ENCODE assay signal across 11 cellular contexts in the genomic region with DNA sequence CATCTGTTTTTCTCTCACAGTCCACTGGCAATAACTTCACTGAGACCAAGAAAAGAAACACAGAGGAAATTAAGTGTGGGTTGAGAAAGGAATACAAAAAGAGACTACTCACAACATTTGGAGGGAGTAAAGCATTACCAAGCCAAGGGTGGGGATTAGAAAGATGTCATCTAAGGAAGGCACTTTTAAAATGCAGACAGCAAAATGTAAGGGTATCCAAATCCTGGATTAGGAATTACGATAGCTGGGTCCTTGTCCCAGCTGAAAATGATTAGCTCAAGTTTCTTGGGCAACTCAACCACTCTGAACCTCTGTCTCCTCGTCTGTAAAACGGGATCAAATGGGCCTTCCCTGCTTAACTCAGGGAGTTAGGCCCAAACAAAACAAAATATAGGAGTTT. TPM values are rescaled to one million over a fixed set of nuclear protein-coding genes. Genes with fewer than 3 reads are reported as not detected.
DNase-seq lines count a peak whose midpoint lies in the region; ATAC-seq and TF ChIP-seq lines count a peak whose summit lies in the region.
"Had no signal": no experiment of that assay in that cellular context is flagged by ENCODE, and none has a peak within 500 bp of the region (broad histone marks: within the 10 kb centered on the region; RNA-seq: fewer than 3 reads in every experiment).

No MANE protein-coding gene starts in this region.

- no peak overlapping the region for H3K27ac Mint-ChIP-seq in activated CD4-positive, alpha-beta T cell treated with anti-CD3 and anti-CD28 coated beads, Interleukin-2, amount 10 ng/mL, durations not matched to agents 7 days and 5 days
- peak overlapping the region; percentile 8 for H3K27ac Mint-ChIP-seq in activated CD8-positive, alpha-beta T cell treated with anti-CD3 and anti-CD28 coated beads for 36 hours
- no peak overlapping the region for H3K27ac Mint-ChIP-seq in stimulated activated naive CD8-positive, alpha-beta T cell treated with anti-CD3 and anti-CD28 coated beads, Interleukin-15, amount 100 ng/mL, for 72 hours

- TF ChIP-seq CTCF in activated CD8-positive, alpha-beta T cell treated with anti-CD3 and anti-CD28 coated beads for 36 hours (IDR thresholded peaks at IDR 0.05), result no peak

- no peaks in the 10 kb centered on the region for H3K27me3 ChIP-seq in iPS-20b (ENCODE audit: insufficient read depth, low read length)

- H3K27ac ChIP-seq in iPS-20b (ENCODE audit: low read length), result no peak overlapping the region

- H3K27me3 Mint-ChIP-seq in activated CD4-positive, alpha-beta T cell treated with anti-CD3 and anti-CD28 coated beads, Interleukin-2, amount 10 ng/mL, durations not matched to agents 7 days and 5 days, result no peaks in the 10 kb centered on the region
- no peaks in the 10 kb centered on the region for H3K27me3 Mint-ChIP-seq in activated CD8-positive, alpha-beta T cell treated with anti-CD3 and anti-CD28 coated beads for 36 hours
- H3K27me3 Mint-ChIP-seq in stimulated activated naive CD8-positive, alpha-beta T cell treated with anti-CD3 and anti-CD28 coated beads, Interleukin-15, amount 100 ng/mL, for 72 hours, result no peaks in the 10 kb centered on the region

- no peaks in the 10 kb centered on the region for H3K9me3 ChIP-seq in iPS-20b (ENCODE audit: insufficient read depth, low read depth, low read length)
- H3K9me3 ChIP-seq: thoracic aorta had no signal

- POLR2A ChIA-PET in activated CD4-positive, alpha-beta T cell treated with anti-CD3 and anti-CD28 coated beads, Interleukin-2, amount 10 ng/mL, durations not matched to agents 7 days and 5 days (lab: Charles Lee), result no interaction called here
- POLR2A ChIA-PET in activated CD8-positive, alpha-beta T cell treated with anti-CD3 and anti-CD28 coated beads for 36 hours (lab: Charles Lee), result interaction anchor here (0.5 to 3.3 kb wide), 4 partner anchors 8 to 182 kb away, joined by 3 to 15 read pairs (median 4); no protein-coding TSS in a partner anchor

- CTCF ChIA-PET in activated CD4-positive, alpha-beta T cell treated with anti-CD3 and anti-CD28 coated beads, Interleukin-2, amount 10 ng/mL, durations not matched to agents 7 days and 5 days (lab: Charles Lee), result interaction anchor here (1.5 kb wide), 1 partner anchor 8 kb away, joined by 4 read pairs; no protein-coding TSS in a partner anchor
- CTCF ChIA-PET in activated CD8-positive, alpha-beta T cell treated with anti-CD3 and anti-CD28 coated beads for 36 hours (lab: Charles Lee), result interaction anchor here (1.3 to 5.2 kb wide), 2 partner anchors 8 to 15 kb away, joined by 4 to 43 read pairs; no protein-coding TSS in a partner anchor

- H3K9me3 Mint-ChIP-seq in activated CD4-positive, alpha-beta T cell treated with anti-CD3 and anti-CD28 coated beads, Interleukin-2, amount 10 ng/mL, durations not matched to agents 7 days and 5 days, result no peaks in the 10 kb centered on the region
- H3K9me3 Mint-ChIP-seq in activated CD8-positive, alpha-beta T cell treated with anti-CD3 and anti-CD28 coated beads for 36 hours, result no peaks in the 10 kb centered on the region
- no peaks in the 10 kb centered on the region for H3K9me3 Mint-ChIP-seq in stimulated activated naive CD8-positive, alpha-beta T cell treated with anti-CD3 and anti-CD28 coated beads, Interleukin-15, amount 100 ng/mL, for 72 hours

- no peak for DNase-seq in activated CD4-positive, alpha-beta T cell treated with anti-CD3 and anti-CD28 coated beads, Interleukin-2, amount 10 ng/mL, durations not matched to agents 7 days and 5 days
- DNase-seq in activated CD4-positive, alpha-beta T cell treated with anti-CD3 and anti-CD28 coated beads, Interleukin-2, amount 50 U/mL, for 4 hours, result no peak
- no peak for DNase-seq in activated CD8-positive, alpha-beta T cell treated with anti-CD3 and anti-CD28 coated beads for 36 hours
- no peak for DNase-seq in stimulated activated naive CD8-positive, alpha-beta T cell treated with anti-CD3 and anti-CD28 coated beads, Interleukin-15, amount 100 ng/mL, for 72 hours
- no peak for DNase-seq in stimulated activated CD8-positive, alpha-beta memory T cell treated with anti-CD3 and anti-CD28 coated beads, Interleukin-4, amount 100 ng/mL, for 48 hours
- no peak for DNase-seq in SIG-M5 treated with dmso at 0.1 percent for 504 hours (lab: John Stamatoyannopoulos, UW; ENCODE audit: unreplicated experiment)
- DNase-seq: activated CD4-positive, CD25-positive, alpha-beta regulatory T cell; caudate nucleus had no signal

- H3K36me3 ChIP-seq in iPS-20b (ENCODE audit: insufficient read depth, low read depth, low read length), result peaks cover 41% of the 10 kb centered on the region

- H3K4me3 Mint-ChIP-seq in activated CD4-positive, alpha-beta T cell treated with anti-CD3 and anti-CD28 coated beads, Interleukin-2, amount 10 ng/mL, durations not matched to agents 7 days and 5 days, result peak overlapping the region; percentile 85
- H3K4me3 Mint-ChIP-seq in activated CD8-positive, alpha-beta T cell treated with anti-CD3 and anti-CD28 coated beads for 36 hours, result peak overlapping the region; percentile 85
- peak overlapping the region; percentile 40 to 96 for H3K4me3 Mint-ChIP-seq in stimulated activated naive CD8-positive, alpha-beta T cell treated with anti-CD3 and anti-CD28 coated beads, Interleukin-15, amount 100 ng/mL, for 72 hours

- H3K4me1 ChIP-seq in iPS-20b (ENCODE audit: insufficient read depth, low read length), result peaks cover 63% of the 10 kb centered on the region

- intact Hi-C loops in activated CD8-positive, alpha-beta T cell treated with anti-CD3 and anti-CD28 coated beads for 36 hours (cut with micrococcal nuclease), result no loop called here

- peak overlapping the region; percentile 75 for H3K4me3 ChIP-seq in iPS-20b (ENCODE audit: low read length)

- peak overlapping the region; percentile 30; the same call in 1 of the 2 replicates for H3K9ac ChIP-seq in iPS-20b (ENCODE audit: low read depth, low read length)

- peaks cover 49% of the 10 kb centered on the region for H3K4me1 Mint-ChIP-seq in activated CD4-positive, alpha-beta T cell treated with anti-CD3 and anti-CD28 coated beads, Interleukin-2, amount 10 ng/mL, durations not matched to agents 7 days and 5 days
- H3K4me1 Mint-ChIP-seq in activated CD8-positive, alpha-beta T cell treated with anti-CD3 and anti-CD28 coated beads for 36 hours (ENCODE audit: low read depth), result peaks cover 43% of the 10 kb centered on the region
- peaks cover 51% of the 10 kb centered on the region for H3K4me1 Mint-ChIP-seq in stimulated activated naive CD8-positive, alpha-beta T cell treated with anti-CD3 and anti-CD28 coated beads, Interleukin-15, amount 100 ng/mL, for 72 hours

- H3K36me3 Mint-ChIP-seq in activated CD4-positive, alpha-beta T cell treated with anti-CD3 and anti-CD28 coated beads, Interleukin-2, amount 10 ng/mL, durations not matched to agents 7 days and 5 days (ENCODE audit: low read depth), result peaks cover 41% of the 10 kb centered on the region
- peaks cover 25% of the 10 kb centered on the region for H3K36me3 Mint-ChIP-seq in activated CD8-positive, alpha-beta T cell treated with anti-CD3 and anti-CD28 coated beads for 36 hours (ENCODE audit: low read depth)

- ATAC-seq in activated CD8-positive, alpha-beta T cell treated with anti-CD3 and anti-CD28 coated beads for 36 hours, result no peak
- ATAC-seq in stimulated activated naive CD8-positive, alpha-beta T cell treated with anti-CD3 and anti-CD28 coated beads, Interleukin-15, amount 100 ng/mL, for 72 hours, result no peak
- ATAC-seq in GM21723 (IDR thresholded peaks at IDR 0.05; ENCODE audit: unreplicated experiment), result no peak

RNA-seq across cellular contexts. Expression of a gene that starts 2.2 kb away (rescaled TPM):
- 10 to 100 TPM; 73.1 to 74.1 TPM for total RNA-seq in activated CD4-positive, alpha-beta T cell treated with anti-CD3 and anti-CD28 coated beads, Interleukin-2, amount 10 ng/mL, durations not matched to agents 7 days and 5 days
- total RNA-seq in activated CD8-positive, alpha-beta T cell treated with anti-CD3 and anti-CD28 coated beads for 36 hours, result 10 to 100 TPM; 40.1 to 41.5 TPM

RNA-seq across cellular contexts. Expression of a gene that starts 17.1 kb away (rescaled TPM):
- not detected for total RNA-seq in activated CD4-positive, alpha-beta T cell treated with anti-CD3 and anti-CD28 coated beads, Interleukin-2, amount 10 ng/mL, durations not matched to agents 7 days and 5 days
- total RNA-seq in activated CD8-positive, alpha-beta T cell treated with anti-CD3 and anti-CD28 coated beads for 36 hours, result not detected
- total RNA-seq: thoracic aorta had no signal

RNA-seq across cellular contexts. Expression of a gene that starts 40.0 kb away (rescaled TPM):
- not detected for total RNA-seq in activated CD4-positive, alpha-beta T cell treated with anti-CD3 and anti-CD28 coated beads, Interleukin-2, amount 10 ng/mL, durations not matched to agents 7 days and 5 days
- total RNA-seq in activated CD8-positive, alpha-beta T cell treated with anti-CD3 and anti-CD28 coated beads for 36 hours, result not detected
